14 cellular contexts compared by ENCODE assay signal in genomic region chr7:103752995-103753394, GRCh38.
DNase-seq lines count a peak whose midpoint lies in the region; ATAC-seq and TF ChIP-seq lines count a peak whose summit lies in the region.
"Had no signal": no experiment of that assay in that cellular context is flagged by ENCODE, and none has a peak within 500 bp of the region (broad histone marks: within the 10 kb centered on the region; RNA-seq: fewer than 3 reads in every experiment).

No MANE protein-coding gene starts in this region.

- POLR2A ChIA-PET in PC-9 (lab: Charles Lee; ENCODE audit: unreplicated experiment), result no interaction called here

- H3K36me3 ChIP-seq in BE2C (peaks cover 5% of the 10 kb centered on the region; the same call in 1 of the 2 replicates), PC-9 (ENCODE audit: low read depth) (no peaks in the 10 kb centered on the region), fibroblast of lung (ENCODE audit: control insufficient read depth, insufficient read depth, low read length) (no peaks in the 10 kb centered on the region)

- H2AFZ ChIP-seq in PC-9 (no peak overlapping the region), fibroblast of lung (ENCODE audit: low read length) (no peak overlapping the region)
- H2AFZ ChIP-seq: GM23338 had no signal

- no TSS peak for BruUV-seq in PC-9 (replicated peaks; lab: Mats Ljungman, UMichigan)

- no peaks in the 10 kb centered on the region for H4K20me1 ChIP-seq in PC-9 (ENCODE audit: insufficient read depth)
- H4K20me1 ChIP-seq in fibroblast of lung (ENCODE audit: control insufficient read depth, extremely low read depth, insufficient read depth, low read length), result no peaks in the 10 kb centered on the region

- H3K27ac ChIP-seq in PC-9 (no peak overlapping the region), fibroblast of lung (ENCODE audit: insufficient read depth, low read length) (no peak overlapping the region)
- H3K27ac ChIP-seq: skin epidermis had no signal

- no peaks in the 10 kb centered on the region for H3F3A ChIP-seq in PC-9 (ENCODE audit: insufficient read depth, low read depth)

- H3K27me3 ChIP-seq in BE2C, result no peaks in the 10 kb centered on the region
- no peaks in the 10 kb centered on the region for H3K27me3 ChIP-seq in PC-9 (ENCODE audit: insufficient read depth, low read depth)
- H3K27me3 ChIP-seq in fibroblast of lung (ENCODE audit: control insufficient read depth, insufficient read depth, low read length), result no peaks in the 10 kb centered on the region

- no peak for DNase-seq in BE2C
- DNase-seq in HCEC 1CT, result peak; percentile 51
- peak in 1 of 2 experiments; percentile 14 for DNase-seq in PC-9
- peak; percentile 3 to 4 for DNase-seq in fibroblast of lung (ENCODE audit: low read depth in 2 of 2)
- no peak for DNase-seq in NCI-H2029 (lab: John Stamatoyannopoulos, UW)
- no peak for DNase-seq in inferior parietal cortex (ENCODE audit: extremely low spot score)
- DNase-seq: amniotic stem cell; CD4-positive, CD25-positive, alpha-beta regulatory T cell; NCI-H2081 had no signal

- H3K4me3 ChIP-seq in BE2C (ENCODE audit: low read depth, low read length), result no peak overlapping the region
- no peak overlapping the region for H3K4me3 ChIP-seq in PC-9
- H3K4me3 ChIP-seq in fibroblast of lung (replicated peaks in 1 of 4; ENCODE audit: control extremely low read depth in 1 of 4, insufficient read depth in 1 of 4, low read depth in 3 of 4, low read length in 4 of 4), result no peak overlapping the region
- H3K4me3 ChIP-seq: GM23338, skin epidermis had no signal

- no peak for ATAC-seq in GM21529 (IDR thresholded peaks at IDR 0.05; ENCODE audit: unreplicated experiment)
- no peak for ATAC-seq in GM21447 (IDR thresholded peaks at IDR 0.05; ENCODE audit: unreplicated experiment)
- ATAC-seq: GM23338, Right ventricle myocardium inferior had no signal

- CTCF ChIA-PET in PC-9 (lab: Charles Lee), result interaction anchor here (0.5 to 0.6 kb wide), 2 partner anchors 44 to 86 kb away, joined by 3 to 7 read pairs; no protein-coding TSS in a partner anchor

- H3K4me1 ChIP-seq in BE2C, result no peaks in the 10 kb centered on the region
- no peaks in the 10 kb centered on the region for H3K4me1 ChIP-seq in PC-9 (replicated peaks; ENCODE audit: insufficient read depth)
- no peaks in the 10 kb centered on the region for H3K4me1 ChIP-seq in fibroblast of lung (ENCODE audit: control insufficient read depth, extremely low read depth, insufficient read depth, low read length)

- intact Hi-C loops in PC-9 (cut with micrococcal nuclease; ENCODE audit: unreplicated experiment), result loop anchor here (1.0 to 10.0 kb wide), 5 partner anchors 138 to 402 kb away; no protein-coding TSS in a partner anchor

- H3K9me3 ChIP-seq in BE2C (no peaks in the 10 kb centered on the region), PC-9 (ENCODE audit: insufficient read depth, low read depth) (no peaks in the 10 kb centered on the region; the same call in 1 of the 2 replicates), fibroblast of lung (ENCODE audit: control insufficient read depth, insufficient read depth, low read depth, low read length) (no peaks in the 10 kb centered on the region)

- H3K79me2 ChIP-seq in PC-9 (ENCODE audit: low read depth) (no peaks in the 10 kb centered on the region), fibroblast of lung (ENCODE audit: control insufficient read depth, insufficient read depth, low read length) (no peaks in the 10 kb centered on the region)

- H3K4me2 ChIP-seq in PC-9, result no peak overlapping the region
- no peak overlapping the region for H3K4me2 ChIP-seq in fibroblast of lung (ENCODE audit: extremely low read depth, insufficient read depth, low read length)
- H3K4me2 ChIP-seq: GM23338 had no signal

- no peak overlapping the region for H3K9ac ChIP-seq in fibroblast of lung (ENCODE audit: insufficient read depth, low read length)

- TF ChIP-seq CTCF in BE2C (IDR thresholded peaks at IDR 0.05; ENCODE audit: low read depth, low read length), result peak; percentile 55
- TF ChIP-seq CTCF in PC-9 (conservative IDR thresholded peaks at IDR 0.05), result peak; percentile 57
- TF ChIP-seq CTCF in fibroblast of lung (conservative IDR thresholded peaks at IDR 0.05 in 1 of 2, IDR thresholded peaks at IDR 0.05 in 1 of 2; ENCODE audit: low read depth in 1 of 2, low read length in 2 of 2), result no peak

- H3K9me2 ChIP-seq in PC-9 (ENCODE audit: insufficient read depth), result no peaks in the 10 kb centered on the region

Comparison
In these comparisons a context has a peak if more than half of its experiments do, and no peak if none do; other contexts are left out.
1. DNase-seq: peak in HCEC 1CT (single experiment) and fibroblast of lung (2 of 2); none in BE2C (single experiment), NCI-H2029 (single experiment) and inferior parietal cortex (single experiment).
2. CTCF ChIP-seq: peak in BE2C (single experiment) and PC-9 (single experiment); none in fibroblast of lung (0 of 2).